In the genomic region with DNA sequence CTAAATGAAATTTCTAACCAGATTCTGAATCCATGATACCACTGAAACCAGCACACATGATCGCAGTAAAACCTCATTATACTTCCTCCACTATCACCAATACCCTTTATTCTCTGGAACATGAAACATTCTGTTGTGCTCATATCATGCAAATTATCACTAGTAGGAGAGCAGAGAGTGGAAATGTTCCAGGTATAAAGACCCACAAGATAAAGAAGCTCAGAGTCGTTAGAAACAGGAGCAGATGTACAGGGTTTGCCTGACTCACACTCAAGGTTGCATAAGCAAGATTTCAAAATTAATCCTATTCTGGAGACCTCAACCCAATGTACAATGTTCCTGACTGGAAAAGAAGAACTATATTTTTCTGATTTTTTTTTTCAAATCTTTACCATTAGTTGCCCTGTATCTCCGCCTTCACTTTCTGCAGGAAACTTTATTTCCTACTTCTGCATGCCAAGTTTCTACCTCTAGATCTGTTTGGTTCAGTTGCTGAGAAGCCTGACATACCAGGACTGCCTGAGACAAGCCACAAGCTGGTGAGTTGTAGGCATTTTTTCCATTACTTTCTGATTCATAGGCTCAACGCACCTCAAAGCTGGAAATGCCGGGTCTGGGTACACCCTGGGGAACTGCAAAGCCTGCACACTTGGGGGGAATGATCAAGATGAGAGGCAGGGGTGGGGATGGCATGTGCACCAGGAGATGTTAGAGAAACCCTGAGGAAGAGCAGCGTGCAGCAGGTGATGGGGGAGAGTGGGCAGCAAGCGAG, we compare ENCODE assay signal across 12 cellular contexts. TPM values are rescaled to one million over a fixed set of nuclear protein-coding genes. Genes with fewer than 3 reads are reported as not detected.
DNase-seq lines count a peak whose midpoint lies in the region; ATAC-seq and TF ChIP-seq lines count a peak whose summit lies in the region.
"Had no signal": no experiment of that assay in that cellular context is flagged by ENCODE, and none has a peak within 500 bp of the region (broad histone marks: within the 10 kb centered on the region; RNA-seq: fewer than 3 reads in every experiment).

A gene (plus strand): TSS at position 473 of the 772 bp plus-strand sequence. CDS start 3,417 bp downstream, outside the sequence.

- H3K36me3 ChIP-seq in adipocyte (ENCODE audit: control insufficient read depth, insufficient read depth, low read length, severe bottlenecking) (no peaks in the 10 kb centered on the region), psoas muscle (ENCODE audit: insufficient read depth in 1 of 2, low read depth in 1 of 2) (no peaks in the 10 kb centered on the region)

- no peaks in the 10 kb centered on the region for H3K9me3 ChIP-seq in adipocyte (ENCODE audit: control insufficient read depth, low read length)
- no peaks in the 10 kb centered on the region for H3K9me3 ChIP-seq in psoas muscle

- no peak within 1 kb of the TSS for H3K9ac ChIP-seq in adipocyte (ENCODE audit: low read length)

- H3K4me3 ChIP-seq in adipocyte (ENCODE audit: low read length): no peak within 1 kb of the TSS
- no peak within 1 kb of the TSS for H3K4me3 ChIP-seq in psoas muscle

- WGBS in psoas muscle, 3 donors: 76 to 79% (median 77%) methylated on average over 7 of the region's 7 CpGs

- no peak within 1 kb of the TSS for H3K27ac ChIP-seq in psoas muscle

- H3K27me3 ChIP-seq in adipocyte (replicated peaks; ENCODE audit: control insufficient read depth, insufficient read depth, low read length) (peaks cover 78% of the 10 kb centered on the region), psoas muscle (ENCODE audit: insufficient read depth in 3 of 3, low read length in 2 of 3) (peaks cover 0 to 1% (median 0%) of the 10 kb centered on the region in 3 donors)

- ATAC-seq in left ventricle myocardium superior (no peak), HG02970 (IDR thresholded peaks at IDR 0.05; ENCODE audit: low FRiP score, unreplicated experiment) (no peak), psoas muscle (no peak)

- no peaks in the 10 kb centered on the region for H3K4me1 ChIP-seq in adipocyte (ENCODE audit: control insufficient read depth, insufficient read depth, low read length)
- H3K4me1 ChIP-seq in psoas muscle: no peaks in the 10 kb centered on the region

- DNase-seq in Kasumi-1 (lab: John Stamatoyannopoulos, UW) (peak; percentile 16 to 25), SIG-M5 treated with dmso at 0.1 percent for 504 hours (lab: John Stamatoyannopoulos, UW; ENCODE audit: unreplicated experiment) (peak; percentile 89), adipocyte (ENCODE audit: low read depth) (peak; percentile 6), left ventricle myocardium superior (no peak), nucleus accumbens (lab: John Stamatoyannopoulos, UW) (no peak), psoas muscle (no peak)
- DNase-seq in stimulated activated CD4-positive, alpha-beta T cell treated with anti-CD3 and anti-CD28 coated beads, Interleukin-4, amount 100 ng/mL, for 1 hour: peak; percentile 14
- DNase-seq: DMS79, left cardiac atrium had no signal

- no peak for TF ChIP-seq CTCF in psoas muscle (IDR thresholded peaks at IDR 0.05)

- intact Hi-C loops in left ventricle myocardium superior (cut with micrococcal nuclease): no loop called here
- intact Hi-C loops in psoas muscle (cut with DNase I): no loop called here

RNA-seq across cellular contexts. Expression of the gene that starts here (rescaled TPM):
- total RNA-seq in left ventricle myocardium superior: 1.3 TPM
- 1 to 10 TPM in 1 of 4 donors, under 1 TPM in 3; 0.23 to 1.0 (median 0.38) TPM for total RNA-seq in psoas muscle
- under 1 TPM; 0.10 to 0.34 (median 0.27) TPM for polyA plus RNA-seq in psoas muscle
- total RNA-seq: fibroblast of villous mesenchyme, pulmonary artery endothelial cell had no signal

Comparison
In these comparisons a context has a peak if more than half of its experiments do, and no peak if none do; other contexts are left out.
1. DNase-seq: peak in Kasumi-1 (2 of 2), SIG-M5 treated with dmso at 0.1 percent for 504 hours (single experiment), adipocyte (single experiment) and stimulated activated CD4-positive, alpha-beta T cell treated with anti-CD3 and anti-CD28 coated beads, Interleukin-4, amount 100 ng/mL, for 1 hour (single experiment); none in left ventricle myocardium superior (single experiment), nucleus accumbens (0 of 56) and psoas muscle (0 of 2).